2 cellular contexts compared by ENCODE assay signal in genomic region chr9:16422114-16422513, GRCh38.
TF ChIP-seq lines count a peak whose summit lies in the region.

No MANE protein-coding gene starts in this region.

TF ChIP-seq in H1, 55 proteins besides CTCF, POLR2A, EP300 and RAD21:
- TF ChIP-seq GABPA (IDR thresholded peaks at IDR 0.05; ENCODE audit: borderline replicate concordance, insufficient read depth, low read length) (no peak), RBBP5 (IDR thresholded peaks at IDR 0.05; ENCODE audit: borderline replicate concordance, low read depth, low read length) (no peak), ASH2L (IDR thresholded peaks at IDR 0.05; ENCODE audit: low read length) (no peak), SIRT6 (IDR thresholded peaks at IDR 0.05; ENCODE audit: low read length) (no peak), RXRA (IDR thresholded peaks at IDR 0.05; ENCODE audit: insufficient read depth, low read depth, low read length) (no peak)

TF ChIP-seq in neural cell, 6 proteins besides CTCF, POLR2A, EP300 and RAD21 (continued from another document):
- no peak for TF ChIP-seq EZH2 (IDR thresholded peaks at IDR 0.05; ENCODE audit: borderline replicate concordance, insufficient read depth, low read length, poor library complexity, severe bottlenecking)
TF ChIP-seq in neural cell: peak in this region for 0.
